Comparison of ENCODE assay signal across 14 cellular contexts in genomic region chr4:183370786-183371185, GRCh38. TPM values are rescaled to one million over a fixed set of nuclear protein-coding genes. Genes with fewer than 3 reads are reported as not detected.
DNase-seq lines count a peak whose midpoint lies in the region; ATAC-seq, FAIRE-seq and TF ChIP-seq lines count a peak whose summit lies in the region.
"Had no signal": no experiment of that assay in that cellular context is flagged by ENCODE, and none has a peak within 500 bp of the region (broad histone marks: within the 10 kb centered on the region; RNA-seq: fewer than 3 reads in every experiment).

No MANE protein-coding gene starts in this region.

- no peaks in the 10 kb centered on the region for H3K36me3 ChIP-seq in left ventricle myocardium inferior
- H3K36me3 ChIP-seq: BLaER1 had no signal

- H3K27ac ChIP-seq in left ventricle myocardium inferior (replicated peaks) (no peak overlapping the region), foreskin keratinocyte (no peak overlapping the region)
- H3K27ac ChIP-seq: BLaER1, GM23248, HL-60 had no signal

- ATAC-seq in foreskin keratinocyte (peak; percentile 59), GM18861 (IDR thresholded peaks at IDR 0.05; ENCODE audit: unreplicated experiment) (no peak)

- no peak overlapping the region for H3K4me3 Mint-ChIP-seq in mesothelial cell of epicardium

- TF ChIP-seq CTCF in left ventricle myocardium inferior (IDR thresholded peaks at IDR 0.05; ENCODE audit: borderline replicate concordance) (no peak), foreskin keratinocyte (conservative IDR thresholded peaks at IDR 0.05) (no peak), mesothelial cell of epicardium (IDR thresholded peaks at IDR 0.05; ENCODE audit: unreplicated experiment) (no peak)

- DNase-seq in cardiac septum (ENCODE audit: low spot score) = peak; percentile 56
- DNase-seq in left ventricle myocardium inferior = no peak
- DNase-seq in foreskin keratinocyte = no peak
- DNase-seq in mesothelial cell of epicardium (ENCODE audit: low spot score in 2 of 2, unreplicated experiment in 2 of 2) = no peak
- DNase-seq in activated gamma-delta T cell (lab: John Stamatoyannopoulos, UW) = no peak
- DNase-seq in RCC 7860 (ENCODE audit: low spot score) = no peak
- DNase-seq: 8988T, AML-193, DMS53, GM23248, H7 had no signal

- H3K4me1 ChIP-seq in left ventricle myocardium inferior = no peaks in the 10 kb centered on the region
- no peaks in the 10 kb centered on the region for H3K4me1 ChIP-seq in foreskin keratinocyte
- H3K4me1 ChIP-seq: BLaER1 had no signal

- H3K9me3 ChIP-seq in left ventricle myocardium inferior (replicated peaks) = peaks cover 12% of the 10 kb centered on the region

- H3K4me1 Mint-ChIP-seq in mesothelial cell of epicardium = peaks cover 9% of the 10 kb centered on the region

- H3K27me3 ChIP-seq in left ventricle myocardium inferior (ENCODE audit: low read depth) (peaks cover 2% of the 10 kb centered on the region), foreskin keratinocyte (no peaks in the 10 kb centered on the region)
- H3K27me3 ChIP-seq: BLaER1 had no signal

- H3K36me3 Mint-ChIP-seq in mesothelial cell of epicardium = no peaks in the 10 kb centered on the region

- intact Hi-C loops in cardiac septum (cut with DNase I) (no loop called here), left ventricle myocardium inferior (cut with micrococcal nuclease) (no loop called here)

- no peak for FAIRE-seq in RCC 7860 (lab: Jason Lieb, UNC)

- H3K4me3 ChIP-seq in left ventricle myocardium inferior = no peak overlapping the region
- H3K4me3 ChIP-seq: BLaER1, GM23248 had no signal

- no peaks in the 10 kb centered on the region for H3K27me3 Mint-ChIP-seq in mesothelial cell of epicardium (ENCODE audit: low read depth)

- peak overlapping the region; percentile 76 for H3K27ac Mint-ChIP-seq in mesothelial cell of epicardium

- peaks cover 15% of the 10 kb centered on the region for H3K9me3 Mint-ChIP-seq in mesothelial cell of epicardium

RNA-seq across cellular contexts. Expression of gene CLDN24, which starts 48.6 kb away (rescaled TPM):
- total RNA-seq in cardiac septum (not detected), left ventricle myocardium inferior (not detected), foreskin keratinocyte (not detected in 2 replicates), mesothelial cell of epicardium (not detected in 3 replicates)
- not detected in 2 replicates for polyA plus RNA-seq in foreskin keratinocyte
- total RNA-seq: GM23248, H7 had no signal
- polyA plus RNA-seq: GM23248 had no signal

RNA-seq across cellular contexts. Expression of gene CLDN22, which starts 50.7 kb away (rescaled TPM):
- not detected for total RNA-seq in cardiac septum
- total RNA-seq in left ventricle myocardium inferior = not detected
- not detected in 2 replicates for total RNA-seq in foreskin keratinocyte
- not detected in 2 replicates for polyA plus RNA-seq in foreskin keratinocyte
- not detected in 3 replicates for total RNA-seq in mesothelial cell of epicardium
- total RNA-seq: GM23248, H7 had no signal
- polyA plus RNA-seq: GM23248 had no signal
